Comparison of ENCODE assay signal across 12 cellular contexts in genomic region chr16:58409316-58409973, GRCh38. TPM values are rescaled to one million over a fixed set of nuclear protein-coding genes. Genes with fewer than 3 reads are reported as not detected.
DNase-seq lines count a peak whose midpoint lies in the region; ATAC-seq and TF ChIP-seq lines count a peak whose summit lies in the region.
"Had no signal": no experiment of that assay in that cellular context is flagged by ENCODE, and none has a peak within 500 bp of the region (broad histone marks: within the 10 kb centered on the region; RNA-seq: fewer than 3 reads in every experiment).

No MANE protein-coding gene starts in this region.

- H3K27me3 Mint-ChIP-seq in chondrocyte (ENCODE audit: low read depth) = no peaks in the 10 kb centered on the region
- H3K27me3 Mint-ChIP-seq in T-cell = no peaks in the 10 kb centered on the region
- H3K27me3 Mint-ChIP-seq: activated naive CD8-positive, alpha-beta T cell treated with anti-CD3 and anti-CD28 coated beads for 36 hours had no signal

- no peak overlapping the region for H4K8ac ChIP-seq in trophoblast cell (ENCODE audit: low read depth, low read length)

- no peaks in the 10 kb centered on the region for H3K36me3 ChIP-seq in kidney epithelial cell (ENCODE audit: control insufficient read depth, insufficient read depth, low read length)
- peaks cover 0 to 2% of the 10 kb centered on the region in 2 experiments for H3K36me3 ChIP-seq in trophoblast cell (ENCODE audit: control insufficient read depth in 1 of 2, insufficient read depth in 2 of 2, low read length in 2 of 2)

- no peak overlapping the region for H3K14ac ChIP-seq in trophoblast cell (ENCODE audit: low read length)

- H2BK120ac ChIP-seq in trophoblast cell (ENCODE audit: insufficient read depth, low read length, poor library complexity) = no peak overlapping the region

- H3K27ac Mint-ChIP-seq in chondrocyte (ENCODE audit: unreplicated experiment) (peak overlapping the region; percentile 17), T-cell (no peak overlapping the region)
- H3K27ac Mint-ChIP-seq: activated naive CD8-positive, alpha-beta T cell treated with anti-CD3 and anti-CD28 coated beads for 36 hours had no signal

- POLR2A ChIA-PET in T-cell (lab: Charles Lee) = interaction anchor here in 1 of 2 donors (0.7 kb wide), 1 partner anchor 148 kb away, joined by 5 read pairs; no protein-coding TSS in a partner anchor

- H3K4me1 Mint-ChIP-seq in chondrocyte (ENCODE audit: low read depth) = peaks cover 10% of the 10 kb centered on the region
- H3K4me1 Mint-ChIP-seq in T-cell = no peaks in the 10 kb centered on the region
- H3K4me1 Mint-ChIP-seq: activated naive CD8-positive, alpha-beta T cell treated with anti-CD3 and anti-CD28 coated beads for 36 hours had no signal

- no peak overlapping the region for H4K12ac ChIP-seq in trophoblast cell (ENCODE audit: low read depth, low read length)

- no peak overlapping the region for H3K4ac ChIP-seq in trophoblast cell (ENCODE audit: low read depth, low read length)

- H3K27ac ChIP-seq in trophoblast cell (ENCODE audit: low read depth, low read length) = no peak overlapping the region
- H3K27ac ChIP-seq: psoas muscle had no signal

- H3K23ac ChIP-seq in trophoblast cell (ENCODE audit: low read length) = no peak overlapping the region

- TF ChIP-seq CTCF in chondrocyte (IDR thresholded peaks at IDR 0.05) (no peak), kidney epithelial cell (IDR thresholded peaks at IDR 0.05; ENCODE audit: insufficient read depth, low read length, poor library complexity, severe bottlenecking) (no peak)

- no CpG with 5 or more reads among the region's 6 CpGs for WGBS in trophoblast cell (ENCODE audit: extremely low coverage, insufficient coverage, insufficient read length)

- peak; percentile 44 for DNase-seq in LHCN-M2 (ENCODE audit: low read depth)
- no peak for DNase-seq in chondrocyte (ENCODE audit: low spot score)
- peak; percentile 56 for DNase-seq in kidney epithelial cell (ENCODE audit: low read depth)
- peak; percentile 54 for DNase-seq in stromal cell of bone marrow (ENCODE audit: low read depth)
- DNase-seq in NCI-H2227 treated with DMSO at 0.1 percent for 48 hours (lab: John Stamatoyannopoulos, UW) = no peak
- no peak for DNase-seq in T-cell
- DNase-seq in CD1c-positive myeloid dendritic cell (ENCODE audit: extremely low spot score) = no peak
- DNase-seq in trophoblast cell = no peak
- DNase-seq: activated CD4-positive, CD25-positive, alpha-beta regulatory T cell treated with anti-CD3 and anti-CD28 coated beads, Interleukin-2, amount 50 U/mL, for 72 hours; activated naive CD8-positive, alpha-beta T cell treated with anti-CD3 and anti-CD28 coated beads for 36 hours; EL had no signal

- no peak overlapping the region for H4K91ac ChIP-seq in trophoblast cell (ENCODE audit: low read depth, low read length)

- no peak overlapping the region for H2BK5ac ChIP-seq in trophoblast cell (ENCODE audit: low read depth, low read length, poor library complexity)

- no peak for ATAC-seq in T-cell (replicated peaks in 1 of 4)
- ATAC-seq: psoas muscle had no signal

- no peak overlapping the region for H2BK12ac ChIP-seq in trophoblast cell (ENCODE audit: low read length)

- H2AK5ac ChIP-seq in trophoblast cell (ENCODE audit: low read length) = no peak overlapping the region

- no peaks in the 10 kb centered on the region for H3K79me2 ChIP-seq in trophoblast cell (ENCODE audit: control insufficient read depth, insufficient read depth, low read length, poor library complexity)

- no peaks in the 10 kb centered on the region for H3K9me3 ChIP-seq in trophoblast cell (ENCODE audit: insufficient read depth, low read depth, low read length)
- H3K9me3 ChIP-seq: psoas muscle had no signal

- no peak overlapping the region for H2AFZ ChIP-seq in trophoblast cell (ENCODE audit: insufficient read depth, low read length, poor library complexity)

- no peaks in the 10 kb centered on the region for H3K79me1 ChIP-seq in trophoblast cell (ENCODE audit: low read length)

- CTCF ChIA-PET in T-cell (lab: Charles Lee) = no interaction called here

- H3K4me3 Mint-ChIP-seq in chondrocyte (ENCODE audit: unreplicated experiment) (no peak overlapping the region), T-cell (no peak overlapping the region)
- H3K4me3 Mint-ChIP-seq: activated naive CD8-positive, alpha-beta T cell treated with anti-CD3 and anti-CD28 coated beads for 36 hours had no signal

- H3K4me2 ChIP-seq in trophoblast cell (ENCODE audit: low read length) = no peak overlapping the region

- H3K4me3 ChIP-seq in kidney epithelial cell (ENCODE audit: low read depth, low read length) (no peak overlapping the region), trophoblast cell (ENCODE audit: low read depth, low read length) (no peak overlapping the region)
- H3K4me3 ChIP-seq: psoas muscle had no signal

- H3K4me1 ChIP-seq in trophoblast cell (ENCODE audit: control insufficient read depth in 1 of 2, insufficient read depth in 2 of 2, low read length in 2 of 2) = no peaks in the 10 kb centered on the region
- H3K4me1 ChIP-seq: psoas muscle had no signal

- H3K9ac ChIP-seq in trophoblast cell (ENCODE audit: low read length) = no peak overlapping the region

- H3K9me3 Mint-ChIP-seq in chondrocyte (ENCODE audit: low read depth) (no peaks in the 10 kb centered on the region), T-cell (no peaks in the 10 kb centered on the region)
- H3K9me3 Mint-ChIP-seq: activated naive CD8-positive, alpha-beta T cell treated with anti-CD3 and anti-CD28 coated beads for 36 hours had no signal

- H3K18ac ChIP-seq in trophoblast cell (ENCODE audit: low read length) = no peak overlapping the region

- no peaks in the 10 kb centered on the region for H3K27me3 ChIP-seq in kidney epithelial cell (ENCODE audit: control insufficient read depth, insufficient read depth, low read length)
- H3K27me3 ChIP-seq in trophoblast cell (ENCODE audit: insufficient read depth, low read length) = no peaks in the 10 kb centered on the region

- H3K36me3 Mint-ChIP-seq in chondrocyte (ENCODE audit: low read depth) = peaks cover 2% of the 10 kb centered on the region
- H3K36me3 Mint-ChIP-seq in T-cell = no peaks in the 10 kb centered on the region

RNA-seq across cellular contexts. Expression of gene GINS3, which starts 17.2 kb away (rescaled TPM):
- 15.5 and 15.8 TPM in 2 replicates for total RNA-seq in LHCN-M2 (2014; rRNA removed)
- polyA plus RNA-seq in LHCN-M2 (2012) = 6.1 TPM
- 1.9 to 3.3 TPM (median 2.1 TPM) in 3 replicates for total RNA-seq in chondrocyte
- 5.8 and 6.4 TPM in 2 replicates for total RNA-seq in kidney epithelial cell
- 1 to 10 TPM in 4 of 5 donors, under 1 TPM in 1; 0.98 to 1.6 (median 1.3) TPM for total RNA-seq in T-cell
- polyA plus RNA-seq in trophoblast cell (2013) = 6.2 and 6.5 TPM in 2 replicates

Comparison
In these comparisons a context has a peak if more than half of its experiments do, and no peak if none do; other contexts are left out.
1. DNase-seq: peak in LHCN-M2 (single experiment), kidney epithelial cell (single experiment) and stromal cell of bone marrow (single experiment); none in chondrocyte (single experiment), NCI-H2227 treated with DMSO at 0.1 percent for 48 hours (single experiment), T-cell (0 of 34), CD1c-positive myeloid dendritic cell (single experiment) and trophoblast cell (0 of 2).